ENCODE assay signal across 33 cellular contexts in genomic region chr3:185916042-185916833, GRCh38. TPM values are rescaled to one million over a fixed set of nuclear protein-coding genes. Genes with fewer than 3 reads are reported as not detected.
DNase-seq lines count a peak whose midpoint lies in the region; ATAC-seq, FAIRE-seq and TF ChIP-seq lines count a peak whose summit lies in the region.
"Had no signal": no experiment of that assay in that cellular context is flagged by ENCODE, and none has a peak within 500 bp of the region (broad histone marks: within the 10 kb centered on the region; RNA-seq: fewer than 3 reads in every experiment).

No MANE protein-coding gene starts in this region.

- CTCF ChIA-PET in Calu3 (lab: Charles Lee) (no interaction called here), endothelial cell of umbilical vein (lab: Charles Lee) (interaction anchor here (1.6 to 9.0 kb wide), 2 partner anchors 11 to 256 kb away, joined by 3 to 78 read pairs; no protein-coding TSS in a partner anchor)

- H3K27ac ChIP-seq in endothelial cell of umbilical vein (ENCODE audit: insufficient read depth, low read depth, low read length) = no peak overlapping the region
- H3K27ac ChIP-seq: A549, parathyroid adenoma, PC-9, VCaP had no signal

- peak; percentile 35 for TF ChIP-seq POLR2A in endothelial cell of umbilical vein (IDR thresholded peaks at IDR 0.05; ENCODE audit: low read depth, low read length)
- TF ChIP-seq POLR2A in erythroblast (IDR thresholded peaks at IDR 0.05; ENCODE audit: low read length) = no peak

- no peak overlapping the region for H3K4me2 ChIP-seq in endothelial cell of umbilical vein (ENCODE audit: insufficient read depth, low read length)
- H3K4me2 ChIP-seq: A549, PC-9 had no signal

- TF ChIP-seq CTCF in Calu3 (IDR thresholded peaks at IDR 0.05; ENCODE audit: unreplicated experiment) (no peak), endothelial cell of umbilical vein (IDR thresholded peaks at IDR 0.05; ENCODE audit: extremely low read depth in 1 of 2, insufficient read depth in 1 of 2, low read depth in 1 of 2, low read length in 2 of 2) (no peak)

- no peak for DNase-seq in activated T-cell treated with anti-CD3 and anti-CD28 coated beads, Interleukin-2, amount 50 U/mL, for 72 hours
- DNase-seq in activated T-cell treated with anti-CD3 and anti-CD28 coated beads, Interleukin-2, amount 50 U/mL, for 48 hours = no peak
- no peak for DNase-seq in Calu3
- no peak for DNase-seq in T-helper 17 cell
- no peak for DNase-seq in endothelial cell of umbilical vein (ENCODE audit: low read depth, low spot score)
- no peak for DNase-seq in erythroblast (lab: John Stamatoyannopoulos, UW)
- no peak for DNase-seq in DMS153 treated with DMSO at 0.1 percent for 48 hours (lab: John Stamatoyannopoulos, UW; ENCODE audit: unreplicated experiment)
- DNase-seq in SIG-M5 treated with dmso at 0.1 percent for 504 hours (lab: John Stamatoyannopoulos, UW; ENCODE audit: unreplicated experiment) = no peak
- DNase-seq: activated CD4-positive, alpha-beta T cell treated with anti-CD3 and anti-CD28 coated beads, Interleukin-2, amount 10 ng/mL, durations not matched to agents 24 days and 14 days; activated naive CD4-positive, alpha-beta T cell treated with Interleukin-2 at 50 U/mL for 16 hours; activated T-cell treated with anti-CD3 and anti-CD28 coated beads, Interleukin-2, amount 50 U/mL, for 1 hour; anterior cingulate cortex; CD4-positive, CD25-positive, alpha-beta regulatory T cell; cortex of kidney; effector memory CD4-positive, alpha-beta T cell; immature natural killer cell; Kasumi-1; left colon; mammary epithelial cell; NCI-H1436; NCI-H2081; NCI-H2227 treated with DMSO at 0.1 percent for 48 hours; NCI-H69; PC-9; small intestine; stimulated activated naive CD8-positive, alpha-beta T cell treated with anti-CD3 and anti-CD28 coated beads, Interleukin-15, amount 100 ng/mL, for 72 hours had no signal

- BruUV-seq in Calu3 (replicated peaks; lab: Mats Ljungman, UMichigan) (no TSS peak), endothelial cell of umbilical vein (replicated peaks; lab: Mats Ljungman, UMichigan) (no TSS peak)

- no peak overlapping the region for H2AFZ ChIP-seq in endothelial cell of umbilical vein (ENCODE audit: low read depth, low read length)
- H2AFZ ChIP-seq: parathyroid adenoma, PC-9 had no signal

- POLR2A ChIA-PET in endothelial cell of umbilical vein (lab: Charles Lee) = no interaction called here

- peaks cover 29% of the 10 kb centered on the region for H3K79me2 ChIP-seq in endothelial cell of umbilical vein (ENCODE audit: control insufficient read depth, insufficient read depth, low read length)
- H3K79me2 ChIP-seq: parathyroid adenoma had no signal

- H3K4me3 ChIP-seq in endothelial cell of umbilical vein (replicated peaks in 1 of 3; ENCODE audit: insufficient read depth in 1 of 3, low read depth in 1 of 3, low read length in 3 of 3) = no peak overlapping the region
- H3K4me3 ChIP-seq: A549, HAP-1, PC-9 had no signal

- H3K4me1 ChIP-seq in endothelial cell of umbilical vein (ENCODE audit: control insufficient read depth, extremely low read depth, insufficient read depth, low read length) = no peaks in the 10 kb centered on the region
- H3K4me1 ChIP-seq: HAP-1, parathyroid adenoma had no signal

- H4K20me1 ChIP-seq in endothelial cell of umbilical vein (replicated peaks; ENCODE audit: control insufficient read depth, extremely low read depth, insufficient read depth, low read length) = peaks cover 18% of the 10 kb centered on the region

- no peaks in the 10 kb centered on the region for H3K9me1 ChIP-seq in endothelial cell of umbilical vein (replicated peaks; ENCODE audit: control insufficient read depth, extremely low read depth, insufficient read depth, low read length)

- FAIRE-seq in endothelial cell of umbilical vein (lab: Jason Lieb, UNC) = no peak
- FAIRE-seq: A549, bronchial epithelial cell, GM18507, small intestine had no signal

- no peak overlapping the region for H3K4me3 Mint-ChIP-seq in activated T-cell treated with anti-CD3 and anti-CD28 coated beads, Interleukin-2, amount 50 U/mL, for 72 hours
- H3K4me3 Mint-ChIP-seq in Calu3 (ENCODE audit: low read depth, unreplicated experiment) = no peak overlapping the region
- H3K4me3 Mint-ChIP-seq in T-helper 17 cell = peak overlapping the region; percentile 33
- H3K4me3 Mint-ChIP-seq: activated CD4-positive, alpha-beta T cell treated with anti-CD3 and anti-CD28 coated beads, Interleukin-2, amount 10 ng/mL, durations not matched to agents 24 days and 14 days; CD4-positive, CD25-positive, alpha-beta regulatory T cell; immature natural killer cell; stimulated activated naive CD8-positive, alpha-beta T cell treated with anti-CD3 and anti-CD28 coated beads, Interleukin-15, amount 100 ng/mL, for 72 hours; T-helper 2 cell treated with Interferon-gamma antibody and Interleukin-4, amounts not matched to agents 5 μg/mL and 100 μg/mL, for 36 hours had no signal

- peak overlapping the region; percentile 65 for H3K27ac Mint-ChIP-seq in activated T-cell treated with anti-CD3 and anti-CD28 coated beads, Interleukin-2, amount 50 U/mL, for 72 hours
- peak overlapping the region; percentile 42 for H3K27ac Mint-ChIP-seq in Calu3 (ENCODE audit: unreplicated experiment)
- H3K27ac Mint-ChIP-seq in T-helper 17 cell = peak overlapping the region; percentile 39
- H3K27ac Mint-ChIP-seq: activated CD4-positive, alpha-beta T cell treated with anti-CD3 and anti-CD28 coated beads, Interleukin-2, amount 10 ng/mL, durations not matched to agents 24 days and 14 days; stimulated activated naive CD8-positive, alpha-beta T cell treated with anti-CD3 and anti-CD28 coated beads, Interleukin-15, amount 100 ng/mL, for 72 hours; T-helper 2 cell treated with Interferon-gamma antibody and Interleukin-4, amounts not matched to agents 5 μg/mL and 100 μg/mL, for 36 hours had no signal

- H3K9me3 ChIP-seq in T-helper 17 cell (ENCODE audit: control insufficient read depth, low read length, poor library complexity, severe bottlenecking) (no peaks in the 10 kb centered on the region), endothelial cell of umbilical vein (replicated peaks; ENCODE audit: control insufficient read depth, insufficient read depth, low read length) (no peaks in the 10 kb centered on the region)
- H3K9me3 ChIP-seq: A549, HAP-1 had no signal

- no peak for ATAC-seq in activated T-cell treated with anti-CD3 and anti-CD28 coated beads, Interleukin-2, amount 50 U/mL, for 72 hours (replicated peaks in 1 of 2)
- ATAC-seq in T-helper 17 cell = no peak
- ATAC-seq: A549; left colon; stimulated activated naive CD8-positive, alpha-beta T cell treated with anti-CD3 and anti-CD28 coated beads, Interleukin-15, amount 100 ng/mL, for 72 hours had no signal

- H3K4me1 Mint-ChIP-seq in activated T-cell treated with anti-CD3 and anti-CD28 coated beads, Interleukin-2, amount 50 U/mL, for 72 hours (ENCODE audit: low read depth) = peaks cover 5% of the 10 kb centered on the region
- H3K4me1 Mint-ChIP-seq in Calu3 (ENCODE audit: low read depth, unreplicated experiment) (peaks cover 10% of the 10 kb centered on the region), T-helper 17 cell (peaks cover 10% of the 10 kb centered on the region)

- H3K27me3 ChIP-seq in endothelial cell of umbilical vein (ENCODE audit: control insufficient read depth in 2 of 2, insufficient read depth in 2 of 2, low read length in 2 of 2) = no peaks in the 10 kb centered on the region

- H3K9me3 Mint-ChIP-seq in activated T-cell treated with anti-CD3 and anti-CD28 coated beads, Interleukin-2, amount 50 U/mL, for 72 hours = no peaks in the 10 kb centered on the region
- H3K9me3 Mint-ChIP-seq in Calu3 (ENCODE audit: low read depth, unreplicated experiment) = no peaks in the 10 kb centered on the region
- H3K9me3 Mint-ChIP-seq: activated CD4-positive, alpha-beta T cell treated with anti-CD3 and anti-CD28 coated beads, Interleukin-2, amount 10 ng/mL, durations not matched to agents 24 days and 14 days; CD4-positive, CD25-positive, alpha-beta regulatory T cell; immature natural killer cell; stimulated activated naive CD8-positive, alpha-beta T cell treated with anti-CD3 and anti-CD28 coated beads, Interleukin-15, amount 100 ng/mL, for 72 hours; T-helper 2 cell treated with Interferon-gamma antibody and Interleukin-4, amounts not matched to agents 5 μg/mL and 100 μg/mL, for 36 hours had no signal

- intact Hi-C loops in Calu3 (cut with micrococcal nuclease; ENCODE audit: unreplicated experiment) = loop anchor here (5.0 kb wide), 1 partner anchor 239 kb away; no protein-coding TSS in a partner anchor
- intact Hi-C loops in endothelial cell of umbilical vein (cut with micrococcal nuclease) = no loop called here

- H3K9ac ChIP-seq in endothelial cell of umbilical vein (replicated peaks; ENCODE audit: extremely low read depth, insufficient read depth, low read length) = no peak overlapping the region
- H3K9ac ChIP-seq: parathyroid adenoma had no signal

- H3K36me3 Mint-ChIP-seq in activated T-cell treated with anti-CD3 and anti-CD28 coated beads, Interleukin-2, amount 50 U/mL, for 72 hours (ENCODE audit: insufficient read depth in 2 of 2) = peaks cover 4 to 43% of the 10 kb centered on the region in 2 donors
- H3K36me3 Mint-ChIP-seq in Calu3 (ENCODE audit: insufficient read depth, unreplicated experiment) (peaks cover 95% of the 10 kb centered on the region), T-helper 17 cell (ENCODE audit: low read depth) (peaks cover 2% of the 10 kb centered on the region)

- no peaks in the 10 kb centered on the region for H3K27me3 Mint-ChIP-seq in activated T-cell treated with anti-CD3 and anti-CD28 coated beads, Interleukin-2, amount 50 U/mL, for 72 hours (ENCODE audit: low read depth)
- H3K27me3 Mint-ChIP-seq in Calu3 (ENCODE audit: unreplicated experiment) = no peaks in the 10 kb centered on the region
- H3K27me3 Mint-ChIP-seq in T-helper 17 cell = no peaks in the 10 kb centered on the region
- H3K27me3 Mint-ChIP-seq: activated CD4-positive, alpha-beta T cell treated with anti-CD3 and anti-CD28 coated beads, Interleukin-2, amount 10 ng/mL, durations not matched to agents 24 days and 14 days; stimulated activated naive CD8-positive, alpha-beta T cell treated with anti-CD3 and anti-CD28 coated beads, Interleukin-15, amount 100 ng/mL, for 72 hours had no signal

- dilution Hi-C loops in endothelial cell of umbilical vein (cut with MboI; ENCODE audit: extremely low pct_ligation_motif_present, low sequenced_read_pairs) = no loop called here

- H3K36me3 ChIP-seq in endothelial cell of umbilical vein (ENCODE audit: control insufficient read depth in 2 of 2, extremely low read depth in 1 of 2, insufficient read depth in 2 of 2, low read length in 2 of 2) = peaks cover 11 to 59% of the 10 kb centered on the region in 2 experiments

RNA-seq across cellular contexts. Expression of gene TRA2B, which starts 21.6 kb away (rescaled TPM):
- total RNA-seq in activated T-cell treated with anti-CD3 and anti-CD28 coated beads, Interleukin-2, amount 50 U/mL, for 72 hours = 100 to 1,000 TPM; 215 to 233 TPM
- total RNA-seq in Calu3 (2022) (212 and 238 TPM in 2 replicates), T-helper 17 cell (100 to 1,000 TPM; 542 to 637 TPM), endothelial cell of umbilical vein (199 and 214 TPM in 2 replicates)
- polyA plus RNA-seq in endothelial cell of umbilical vein = 143 and 173 TPM in 2 replicates
- polyA plus RNA-seq in endothelial cell of umbilical vein (2011; cell fraction: cytosol; rRNA removed) = 154 and 167 TPM in 2 replicates
- polyA plus RNA-seq in endothelial cell of umbilical vein (2011; cell fraction: nucleus; rRNA removed) = 412 and 413 TPM in 2 replicates
- polyA plus RNA-seq in endothelial cell of umbilical vein (2012) = 112 and 175 TPM in 2 replicates
- polyA minus RNA-seq in endothelial cell of umbilical vein = 267 and 283 TPM in 2 replicates
- 249 TPM for polyA minus RNA-seq in endothelial cell of umbilical vein (2011; cell fraction: cytosol; rRNA and poly(A)+ RNA removed)
- 589 and 656 TPM in 2 replicates for polyA minus RNA-seq in endothelial cell of umbilical vein (2011; cell fraction: nucleus; rRNA and poly(A)+ RNA removed)
